Comparison of ENCODE assay signal across 9 cellular contexts in the genomic region with DNA sequence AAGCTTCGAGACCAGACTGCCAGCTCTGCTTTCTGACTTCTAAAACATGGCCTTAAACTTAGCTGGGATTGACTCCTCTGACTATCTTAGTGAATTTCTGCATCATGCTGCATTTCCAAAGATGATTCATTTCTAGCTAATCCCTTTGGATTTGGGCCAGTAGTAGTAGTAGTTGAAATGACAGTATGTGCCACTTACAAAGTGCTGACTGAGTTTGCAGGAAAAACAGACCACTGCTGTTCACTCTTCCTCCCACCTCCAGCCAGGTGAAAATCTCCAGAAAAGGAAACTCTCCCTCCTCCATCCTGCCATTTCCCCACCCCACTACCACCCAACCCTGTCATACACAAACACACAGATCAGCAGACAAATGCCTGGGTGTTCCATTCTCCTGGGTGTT. TPM values are rescaled to one million over a fixed set of nuclear protein-coding genes. Genes with fewer than 3 reads are reported as not detected.
DNase-seq lines count a peak whose midpoint lies in the region; ATAC-seq, FAIRE-seq and TF ChIP-seq lines count a peak whose summit lies in the region.
"Had no signal": no experiment of that assay in that cellular context is flagged by ENCODE, and none has a peak within 500 bp of the region (broad histone marks: within the 10 kb centered on the region; RNA-seq: fewer than 3 reads in every experiment).

No MANE protein-coding gene starts in this region.

- TF ChIP-seq CTCF in pancreas (IDR thresholded peaks at IDR 0.05): no peak

- H3K4me3 ChIP-seq in pancreas: no peak overlapping the region

- H3K27me3 Mint-ChIP-seq in activated CD8-positive, alpha-beta memory T cell treated with anti-CD3 and anti-CD28 coated beads, Interleukin-2, amount 10 ng/mL, durations not matched to agents 7 days and 5 days: peaks cover 14% of the 10 kb centered on the region

- no peak overlapping the region for H3K27ac ChIP-seq in pancreas

- peak; percentile 85 for ATAC-seq in esophagus mucosa
- peak in 3 of 4 donors; percentile 25 to 72 (median 32) for ATAC-seq in pancreas
- ATAC-seq in activated CD8-positive, alpha-beta memory T cell treated with anti-CD3 and anti-CD28 coated beads, Interleukin-2, amount 10 ng/mL, durations not matched to agents 7 days and 5 days: no peak
- no peak for ATAC-seq in HG03520 (IDR thresholded peaks at IDR 0.05; ENCODE audit: unreplicated experiment)
- ATAC-seq in HG03460 (IDR thresholded peaks at IDR 0.05; ENCODE audit: unreplicated experiment): no peak
- ATAC-seq in GM21786 (IDR thresholded peaks at IDR 0.05; ENCODE audit: unreplicated experiment): no peak

- peaks cover 0 to 4% (median 0%) of the 10 kb centered on the region in 4 donors for H3K27me3 ChIP-seq in pancreas

- H3K27ac Mint-ChIP-seq in activated CD8-positive, alpha-beta memory T cell treated with anti-CD3 and anti-CD28 coated beads, Interleukin-2, amount 10 ng/mL, durations not matched to agents 7 days and 5 days: no peak overlapping the region

- CTCF ChIA-PET in activated CD8-positive, alpha-beta memory T cell treated with anti-CD3 and anti-CD28 coated beads, Interleukin-2, amount 10 ng/mL, durations not matched to agents 7 days and 5 days (lab: Charles Lee): no interaction called here

- H3K4me1 ChIP-seq in pancreas: peaks cover 0 to 6% (median 0%) of the 10 kb centered on the region in 3 donors

- H3K36me3 ChIP-seq in pancreas: no peaks in the 10 kb centered on the region

- H3K9me3 ChIP-seq in pancreas: no peaks in the 10 kb centered on the region

- H3K4me1 Mint-ChIP-seq in activated CD8-positive, alpha-beta memory T cell treated with anti-CD3 and anti-CD28 coated beads, Interleukin-2, amount 10 ng/mL, durations not matched to agents 7 days and 5 days: no peaks in the 10 kb centered on the region

- peak; percentile 51 for DNase-seq in DMS 273 treated with DMSO at 0.1 percent for 48 hours (lab: John Stamatoyannopoulos, UW)
- peak; percentile 22 for DNase-seq in OCI-M1 (lab: John Stamatoyannopoulos, UW)
- DNase-seq in pancreas: no peak
- DNase-seq in activated CD8-positive, alpha-beta memory T cell treated with anti-CD3 and anti-CD28 coated beads, Interleukin-2, amount 10 ng/mL, durations not matched to agents 7 days and 5 days: no peak
- DNase-seq: DMS79 treated with DMSO at 0.1 percent for 48 hours had no signal

- no peak overlapping the region for H3K4me3 Mint-ChIP-seq in activated CD8-positive, alpha-beta memory T cell treated with anti-CD3 and anti-CD28 coated beads, Interleukin-2, amount 10 ng/mL, durations not matched to agents 7 days and 5 days

- 86 to 97% methylated on average over 1 of the region's 1 CpG for WGBS in pancreas, 2 donors

- intact Hi-C loops in pancreas (cut with DNase I): no loop called here

- no peak for FAIRE-seq in pancreas (lab: Jason Lieb, UNC)

- H3K9me3 Mint-ChIP-seq in activated CD8-positive, alpha-beta memory T cell treated with anti-CD3 and anti-CD28 coated beads, Interleukin-2, amount 10 ng/mL, durations not matched to agents 7 days and 5 days (ENCODE audit: low read depth): no peaks in the 10 kb centered on the region

- H3K36me3 Mint-ChIP-seq in activated CD8-positive, alpha-beta memory T cell treated with anti-CD3 and anti-CD28 coated beads, Interleukin-2, amount 10 ng/mL, durations not matched to agents 7 days and 5 days: peaks cover 3% of the 10 kb centered on the region

RNA-seq across cellular contexts. Expression of a gene that starts 8.5 kb away (rescaled TPM):
- total RNA-seq in esophagus mucosa (11.6 TPM), pancreas (1 to 10 TPM; 2.7 to 6.7 (median 5.3) TPM)
- polyA plus RNA-seq in pancreas: 10 to 100 TPM in 1 of 2 donors, 1 to 10 TPM in 1; 1.9 to 10.2 TPM
- 10 to 100 TPM; 14.1 to 14.5 TPM for total RNA-seq in activated CD8-positive, alpha-beta memory T cell treated with anti-CD3 and anti-CD28 coated beads, Interleukin-2, amount 10 ng/mL, durations not matched to agents 7 days and 5 days

Comparison
In these comparisons a context has a peak if more than half of its experiments do, and no peak if none do; other contexts are left out.
1. DNase-seq: peak in DMS 273 treated with DMSO at 0.1 percent for 48 hours (single experiment) and OCI-M1 (single experiment); none in pancreas (0 of 6) and activated CD8-positive, alpha-beta memory T cell treated with anti-CD3 and anti-CD28 coated beads, Interleukin-2, amount 10 ng/mL, durations not matched to agents 7 days and 5 days (single experiment).
2. ATAC-seq: peak in esophagus mucosa (single experiment) and pancreas (3 of 4); none in activated CD8-positive, alpha-beta memory T cell treated with anti-CD3 and anti-CD28 coated beads, Interleukin-2, amount 10 ng/mL, durations not matched to agents 7 days and 5 days (single experiment), HG03520 (single experiment), HG03460 (single experiment) and GM21786 (single experiment).